Comparison of ENCODE assay signal across 22 cellular contexts in the genomic region with DNA sequence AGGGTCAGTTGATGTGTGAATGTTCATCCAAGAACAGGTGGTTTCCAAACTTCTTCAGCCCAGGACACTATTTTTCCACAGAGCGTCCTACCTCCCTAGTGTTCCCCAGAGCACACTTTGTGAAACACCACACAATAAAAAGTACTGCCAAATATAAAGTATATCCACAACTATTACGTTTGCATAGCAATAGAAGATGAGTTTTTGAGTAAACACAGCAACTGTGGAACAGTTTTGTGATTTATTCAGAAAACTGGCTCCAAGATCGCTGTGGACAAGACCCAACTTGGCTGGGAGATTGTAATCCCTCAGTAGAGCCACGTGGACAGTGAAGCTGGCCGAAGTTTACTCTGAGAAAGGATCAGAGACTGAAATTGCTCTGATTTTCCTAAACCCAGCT. TPM values are rescaled to one million over a fixed set of nuclear protein-coding genes. Genes with fewer than 3 reads are reported as not detected.
DNase-seq lines count a peak whose midpoint lies in the region; ATAC-seq and TF ChIP-seq lines count a peak whose summit lies in the region.
"Had no signal": no experiment of that assay in that cellular context is flagged by ENCODE, and none has a peak within 500 bp of the region (broad histone marks: within the 10 kb centered on the region; RNA-seq: fewer than 3 reads in every experiment).

No MANE protein-coding gene starts in this region.

- H3K27me3 ChIP-seq in stomach smooth muscle (ENCODE audit: control insufficient read depth in 1 of 2, insufficient read depth in 2 of 2, low read length in 2 of 2) (no peaks in the 10 kb centered on the region), spleen (replicated peaks in 1 of 7) (no peaks in the 10 kb centered on the region), neural progenitor cell (no peaks in the 10 kb centered on the region)
- H3K27me3 ChIP-seq: upper lobe of right lung had no signal

- CTCF ChIA-PET in WTC11 (lab: Charles Lee) = interaction anchor here (0.6 kb wide), 1 partner anchor 132 kb away, joined by 3 read pairs; no protein-coding TSS in a partner anchor

- H3K36me3 Mint-ChIP-seq in WTC11 = no peaks in the 10 kb centered on the region
- no peaks in the 10 kb centered on the region for H3K36me3 Mint-ChIP-seq in neural progenitor cell

- H3K9me3 ChIP-seq in mucosa of descending colon (no peaks in the 10 kb centered on the region), stomach smooth muscle (ENCODE audit: control insufficient read depth in 2 of 2, low read length in 2 of 2) (no peaks in the 10 kb centered on the region), spleen (no peaks in the 10 kb centered on the region), neural progenitor cell (ENCODE audit: low read depth) (no peaks in the 10 kb centered on the region)
- H3K9me3 ChIP-seq: upper lobe of right lung had no signal

- DNase-seq in WTC11 (ENCODE audit: low spot score) (no peak), fibroblast of peridontal ligament (ENCODE audit: extremely low read depth) (peak; percentile 49), mucosa of descending colon (no peak), spleen (no peak), NCI-H1092 treated with DMSO at 0.1 percent for 48 hours (lab: John Stamatoyannopoulos, UW) (no peak), neural progenitor cell (ENCODE audit: low spot score) (no peak), COR-L47 (lab: John Stamatoyannopoulos, UW) (no peak)
- DNase-seq: activated CD4-positive, alpha-beta T cell treated with anti-CD3 and anti-CD28 coated beads for 36 hours; AML-193; DMS79; GM23248; kidney glomerular epithelial cell; NCI-H1694 treated with DMSO at 0.1 percent for 48 hours; NCI-H69; SHP77 treated with DMSO at 0.1 percent for 48 hours; stimulated activated CD4-positive, alpha-beta T cell treated with anti-CD3 and anti-CD28 coated beads, Interleukin-2, amount 100 ng/mL, for 48 hours; stimulated activated naive CD8-positive, alpha-beta T cell treated with anti-CD3 and anti-CD28 coated beads, Interleukin-15, Interleukin-2, amounts not matched to agents 100 U/mL and 50 U/mL, for 24 hours; upper lobe of right lung had no signal

- H3K27ac Mint-ChIP-seq in WTC11 = peak overlapping the region; percentile 9; the same call in 1 of the 2 replicates
- H3K27ac Mint-ChIP-seq in neural progenitor cell = no peak overlapping the region
- H3K27ac Mint-ChIP-seq: activated CD4-positive, alpha-beta T cell treated with anti-CD3 and anti-CD28 coated beads for 36 hours; activated naive CD8-positive, alpha-beta T cell had no signal

- TF ChIP-seq CTCF in WTC11 (IDR thresholded peaks at IDR 0.05) (no peak), mucosa of descending colon (IDR thresholded peaks at IDR 0.05) (no peak), spleen (IDR thresholded peaks at IDR 0.05 in 8 of 11, conservative IDR thresholded peaks at IDR 0.05 in 3 of 11) (no peak), neural progenitor cell (IDR thresholded peaks at IDR 0.05) (no peak)

- TF ChIP-seq POLR2A in spleen (IDR thresholded peaks at IDR 0.05) = no peak

- no peak overlapping the region for H2AFZ ChIP-seq in neural progenitor cell (replicated peaks)
- H2AFZ ChIP-seq: GM23248 had no signal

- no peak overlapping the region for H3K4me3 Mint-ChIP-seq in WTC11
- H3K4me3 Mint-ChIP-seq in neural progenitor cell = no peak overlapping the region
- H3K4me3 Mint-ChIP-seq: activated CD4-positive, alpha-beta T cell treated with anti-CD3 and anti-CD28 coated beads for 36 hours; activated naive CD8-positive, alpha-beta T cell had no signal

- no peaks in the 10 kb centered on the region for H3K36me3 ChIP-seq in mucosa of descending colon (ENCODE audit: low read depth)
- H3K36me3 ChIP-seq in stomach smooth muscle (ENCODE audit: control insufficient read depth in 2 of 2, insufficient read depth in 2 of 2, low read length in 2 of 2) = no peaks in the 10 kb centered on the region
- no peaks in the 10 kb centered on the region for H3K36me3 ChIP-seq in spleen
- no peaks in the 10 kb centered on the region for H3K36me3 ChIP-seq in neural progenitor cell
- H3K36me3 ChIP-seq: upper lobe of right lung had no signal

- H3K4me1 ChIP-seq in mucosa of descending colon (ENCODE audit: low read depth) = no peaks in the 10 kb centered on the region
- H3K4me1 ChIP-seq in stomach smooth muscle (ENCODE audit: control insufficient read depth, insufficient read depth, low read length) = peaks cover 27% of the 10 kb centered on the region
- peaks cover 2 to 40% (median 22%) of the 10 kb centered on the region in 6 donors for H3K4me1 ChIP-seq in spleen
- peaks cover 3% of the 10 kb centered on the region for H3K4me1 ChIP-seq in neural progenitor cell

- H3K4me1 Mint-ChIP-seq in WTC11 = peaks cover 31% of the 10 kb centered on the region
- H3K4me1 Mint-ChIP-seq in neural progenitor cell = peaks cover 33% of the 10 kb centered on the region
- H3K4me1 Mint-ChIP-seq: activated CD4-positive, alpha-beta T cell treated with anti-CD3 and anti-CD28 coated beads for 36 hours had no signal

- no peak overlapping the region for H3K9ac ChIP-seq in stomach smooth muscle (ENCODE audit: low read length in 2 of 2)
- no peak overlapping the region for H3K9ac ChIP-seq in neural progenitor cell
- H3K9ac ChIP-seq: GM23248 had no signal

- H4K20me1 ChIP-seq in neural progenitor cell (ENCODE audit: low read depth) = peaks cover 8% of the 10 kb centered on the region

- WGBS in spleen, 5 donors = 69 to 91% (median 86%) methylated on average over 5 of the region's 5 CpGs

- H3K9me3 Mint-ChIP-seq in WTC11 = no peaks in the 10 kb centered on the region
- H3K9me3 Mint-ChIP-seq in neural progenitor cell = no peaks in the 10 kb centered on the region

- H3K27ac ChIP-seq in stomach smooth muscle (ENCODE audit: low read length) = peak overlapping the region; percentile 24
- H3K27ac ChIP-seq in spleen = no peak overlapping the region
- H3K27ac ChIP-seq in neural progenitor cell = no peak overlapping the region
- H3K27ac ChIP-seq: GM23248, upper lobe of right lung had no signal

- H3K4me2 ChIP-seq in neural progenitor cell = no peak overlapping the region

- no peak overlapping the region for H3K4me3 ChIP-seq in mucosa of descending colon
- H3K4me3 ChIP-seq in stomach smooth muscle (ENCODE audit: low read length in 2 of 2) = no peak overlapping the region
- H3K4me3 ChIP-seq in spleen = no peak overlapping the region
- H3K4me3 ChIP-seq in neural progenitor cell = no peak overlapping the region
- H3K4me3 ChIP-seq: GM12878, GM23248, upper lobe of right lung had no signal

- no peak for ATAC-seq in WTC11
- peak; percentile 26 for ATAC-seq in mucosa of descending colon
- ATAC-seq: activated CD4-positive, alpha-beta T cell treated with anti-CD3 and anti-CD28 coated beads for 36 hours; GM12878; stimulated activated naive CD8-positive, alpha-beta T cell treated with anti-CD3 and anti-CD28 coated beads, Interleukin-15, Interleukin-2, amounts not matched to agents 100 U/mL and 50 U/mL, for 24 hours; upper lobe of right lung had no signal

- no peaks in the 10 kb centered on the region for H3K27me3 Mint-ChIP-seq in WTC11 (ENCODE audit: low read depth)
- H3K27me3 Mint-ChIP-seq in neural progenitor cell (ENCODE audit: insufficient read depth, low read depth) = peaks cover 7% of the 10 kb centered on the region
- H3K27me3 Mint-ChIP-seq: activated CD4-positive, alpha-beta T cell treated with anti-CD3 and anti-CD28 coated beads for 36 hours; activated naive CD8-positive, alpha-beta T cell had no signal

- POLR2A ChIA-PET in WTC11 (lab: Charles Lee) = interaction anchor here (0.6 kb wide), 1 partner anchor 1842 kb away, joined by 9 read pairs; no protein-coding TSS in a partner anchor

- H3F3A ChIP-seq in neural progenitor cell (ENCODE audit: low read depth) = peaks cover 20% of the 10 kb centered on the region

- no peaks in the 10 kb centered on the region for H3K79me2 ChIP-seq in neural progenitor cell (ENCODE audit: low read depth)

- intact Hi-C loops in mucosa of descending colon (cut with DNase I, micrococcal nuclease) = no loop called here
- intact Hi-C loops in spleen (cut with DNase I; ENCODE audit: low total_unique reads) = no loop called here

TF ChIP-seq in WTC11, 78 proteins besides CTCF, POLR2A, EP300 and RAD21 (continues in another document):
- TF ChIP-seq ELF4 (CRISPR knock-in tag; IDR thresholded peaks at IDR 0.05; ENCODE audit: low read depth) = no peak
- no peak for TF ChIP-seq ZNF232 (CRISPR knock-in tag; IDR thresholded peaks at IDR 0.05)
- no peak for TF ChIP-seq SMAD4 (CRISPR knock-in tag; IDR thresholded peaks at IDR 0.05)
- TF ChIP-seq, protein P1, sequence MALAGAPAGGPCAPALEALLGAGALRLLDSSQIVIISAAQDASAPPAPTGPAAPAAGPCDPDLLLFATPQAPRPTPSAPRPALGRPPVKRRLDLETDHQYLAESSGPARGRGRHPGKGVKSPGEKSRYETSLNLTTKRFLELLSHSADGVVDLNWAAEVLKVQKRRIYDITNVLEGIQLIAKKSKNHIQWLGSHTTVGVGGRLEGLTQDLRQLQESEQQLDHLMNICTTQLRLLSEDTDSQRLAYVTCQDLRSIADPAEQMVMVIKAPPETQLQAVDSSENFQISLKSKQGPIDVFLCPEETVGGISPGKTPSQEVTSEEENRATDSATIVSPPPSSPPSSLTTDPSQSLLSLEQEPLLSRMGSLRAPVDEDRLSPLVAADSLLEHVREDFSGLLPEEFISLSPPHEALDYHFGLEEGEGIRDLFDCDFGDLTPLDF (CRISPR knock-in tag; IDR thresholded peaks at IDR 0.05) = no peak
- TF ChIP-seq ZNF263 (CRISPR knock-in tag; IDR thresholded peaks at IDR 0.05; ENCODE audit: low read depth) = no peak
- TF ChIP-seq, protein P2, sequence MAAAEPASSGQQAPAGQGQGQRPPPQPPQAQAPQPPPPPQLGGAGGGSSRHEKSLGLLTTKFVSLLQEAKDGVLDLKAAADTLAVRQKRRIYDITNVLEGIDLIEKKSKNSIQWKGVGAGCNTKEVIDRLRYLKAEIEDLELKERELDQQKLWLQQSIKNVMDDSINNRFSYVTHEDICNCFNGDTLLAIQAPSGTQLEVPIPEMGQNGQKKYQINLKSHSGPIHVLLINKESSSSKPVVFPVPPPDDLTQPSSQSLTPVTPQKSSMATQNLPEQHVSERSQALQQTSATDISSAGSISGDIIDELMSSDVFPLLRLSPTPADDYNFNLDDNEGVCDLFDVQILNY (CRISPR knock-in tag; IDR thresholded peaks at IDR 0.05) = no peak
- TF ChIP-seq, protein P3, sequence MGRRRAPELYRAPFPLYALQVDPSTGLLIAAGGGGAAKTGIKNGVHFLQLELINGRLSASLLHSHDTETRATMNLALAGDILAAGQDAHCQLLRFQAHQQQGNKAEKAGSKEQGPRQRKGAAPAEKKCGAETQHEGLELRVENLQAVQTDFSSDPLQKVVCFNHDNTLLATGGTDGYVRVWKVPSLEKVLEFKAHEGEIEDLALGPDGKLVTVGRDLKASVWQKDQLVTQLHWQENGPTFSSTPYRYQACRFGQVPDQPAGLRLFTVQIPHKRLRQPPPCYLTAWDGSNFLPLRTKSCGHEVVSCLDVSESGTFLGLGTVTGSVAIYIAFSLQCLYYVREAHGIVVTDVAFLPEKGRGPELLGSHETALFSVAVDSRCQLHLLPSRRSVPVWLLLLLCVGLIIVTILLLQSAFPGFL (CRISPR knock-in tag; IDR thresholded peaks at IDR 0.05; ENCODE audit: borderline replicate concordance) = no peak

RNA-seq across cellular contexts. Expression of a gene that starts 14.5 kb away (rescaled TPM):
- 2.2 to 3.0 TPM (median 2.5 TPM) in 3 replicates for total RNA-seq in WTC11 (2021)
- total RNA-seq in mucosa of descending colon = 1 to 10 TPM; 1.6 to 2.0 (median 1.7) TPM
- 1 to 10 TPM; 1.4 to 3.0 (median 2.1) TPM for total RNA-seq in spleen
- polyA plus RNA-seq in spleen = 1 to 10 TPM in 2 of 3 donors, under 1 TPM in 1; 0.86 to 1.4 (median 1.2) TPM
- 0.39 and 1.5 TPM in 2 replicates for total RNA-seq in neural progenitor cell (ENCODE audit: low replicate concordance)
- total RNA-seq: GM12878, OCI-LY7, upper lobe of right lung had no signal
